ENCODE assay signal across 10 cellular contexts in genomic region chr2:16625201-16625729, GRCh38. TPM values are rescaled to one million over a fixed set of nuclear protein-coding genes. Genes with fewer than 3 reads are reported as not detected.
A peak's percentile ranks its signal among the peaks of the same experiment; 100 is the strongest.
DNase-seq lines count a peak whose midpoint lies in the region; ATAC-seq, FAIRE-seq and TF ChIP-seq lines count a peak whose summit lies in the region.
"Had no signal": no experiment of that assay in that cellular context is flagged by ENCODE, and none has a peak within 500 bp of the region (broad histone marks: within the 10 kb centered on the region; RNA-seq: fewer than 3 reads in every experiment).

No MANE protein-coding gene starts in this region.

- no peak overlapping the region for H3K4me3 Mint-ChIP-seq in activated CD4-positive, alpha-beta memory T cell treated with anti-CD3 and anti-CD28 coated beads for 36 hours

- H3K9me3 Mint-ChIP-seq in activated CD4-positive, alpha-beta memory T cell treated with anti-CD3 and anti-CD28 coated beads for 36 hours: no peaks in the 10 kb centered on the region

- POLR2A ChIA-PET in activated CD4-positive, alpha-beta memory T cell treated with anti-CD3 and anti-CD28 coated beads for 36 hours (lab: Charles Lee): interaction anchor here (0.5 kb wide), 1 partner anchor 743 kb away, joined by 4 read pairs; no protein-coding TSS in a partner anchor

- no peaks in the 10 kb centered on the region for H3K36me3 Mint-ChIP-seq in activated CD4-positive, alpha-beta memory T cell treated with anti-CD3 and anti-CD28 coated beads for 36 hours

- no peak overlapping the region for H3K27ac Mint-ChIP-seq in activated CD4-positive, alpha-beta memory T cell treated with anti-CD3 and anti-CD28 coated beads for 36 hours

- DNase-seq in NCI-H2227 (lab: John Stamatoyannopoulos, UW; ENCODE audit: unreplicated experiment) (peak; percentile 36), fibroblast of pulmonary artery (ENCODE audit: low read depth) (peak; percentile 56), pons (ENCODE audit: low spot score) (peak; percentile 82), urothelium cell line (ENCODE audit: low spot score) (no peak)
- DNase-seq in activated CD4-positive, alpha-beta memory T cell treated with anti-CD3 and anti-CD28 coated beads for 36 hours: no peak

- CTCF ChIA-PET in activated CD4-positive, alpha-beta memory T cell treated with anti-CD3 and anti-CD28 coated beads for 36 hours (lab: Charles Lee): interaction anchor here (1.9 kb wide), 1 partner anchor 16 kb away, joined by 8 read pairs; no protein-coding TSS in a partner anchor

- ATAC-seq in GM19438 (IDR thresholded peaks at IDR 0.05; ENCODE audit: low read depth, unreplicated experiment) (peak; percentile 8), GM19328 (IDR thresholded peaks at IDR 0.05; ENCODE audit: unreplicated experiment) (no peak), HG03521 (IDR thresholded peaks at IDR 0.05; ENCODE audit: unreplicated experiment) (no peak)

- peaks cover 4% of the 10 kb centered on the region for H3K27me3 Mint-ChIP-seq in activated CD4-positive, alpha-beta memory T cell treated with anti-CD3 and anti-CD28 coated beads for 36 hours

- no peak overlapping the region for H3K4me3 ChIP-seq in fibroblast of pulmonary artery (replicated peaks; ENCODE audit: low read depth, low read length)
- H3K4me3 ChIP-seq: SJSA1 had no signal

- intact Hi-C loops in activated CD4-positive, alpha-beta memory T cell treated with anti-CD3 and anti-CD28 coated beads for 36 hours (cut with micrococcal nuclease): no loop called here

- peaks cover 29% of the 10 kb centered on the region for H3K4me1 Mint-ChIP-seq in activated CD4-positive, alpha-beta memory T cell treated with anti-CD3 and anti-CD28 coated beads for 36 hours (ENCODE audit: low read depth)

- no peak for FAIRE-seq in urothelium cell line (lab: Jason Lieb, UNC)
- FAIRE-seq: endometrium had no signal

- TF ChIP-seq CTCF in fibroblast of pulmonary artery (IDR thresholded peaks at IDR 0.05; ENCODE audit: low read length, missing control alignments): no peak

RNA-seq across cellular contexts. Expression of gene CYRIA, which starts 40.4 kb away (rescaled TPM):
- under 1 TPM; 0.81 to 0.99 TPM for total RNA-seq in activated CD4-positive, alpha-beta memory T cell treated with anti-CD3 and anti-CD28 coated beads for 36 hours

Comparison
In these comparisons a context has a peak if more than half of its experiments do, and no peak if none do; other contexts are left out.
1. DNase-seq: peak in NCI-H2227 (single experiment), fibroblast of pulmonary artery (single experiment) and pons (single experiment); none in activated CD4-positive, alpha-beta memory T cell treated with anti-CD3 and anti-CD28 coated beads for 36 hours (single experiment) and urothelium cell line (single experiment).